In genomic region chr2:78992451-78992806, GRCh38 we compare ENCODE assay signal across 9 cellular contexts. TPM values are rescaled to one million over a fixed set of nuclear protein-coding genes. Genes with fewer than 3 reads are reported as not detected.
DNase-seq lines count a peak whose midpoint lies in the region; ATAC-seq and TF ChIP-seq lines count a peak whose summit lies in the region.
"Had no signal": no experiment of that assay in that cellular context is flagged by ENCODE, and none has a peak within 500 bp of the region (broad histone marks: within the 10 kb centered on the region; RNA-seq: fewer than 3 reads in every experiment).

No MANE protein-coding gene starts in this region.

- H3K4me3 ChIP-seq in adrenal gland (no peak overlapping the region), right lobe of liver (no peak overlapping the region)

- 16 to 25% (median 22%) methylated on average over 11 of the region's 11 CpGs for WGBS in adrenal gland, 4 donors
- 21% methylated on average over 11 of the region's 11 CpGs for WGBS in right lobe of liver (ENCODE audit: insufficient coverage, low coverage, low lambda C conversion rate, missing lambda C conversion rate)

- H3K27me3 ChIP-seq in adrenal gland (peaks cover 15% of the 10 kb centered on the region), right lobe of liver (no peaks in the 10 kb centered on the region)

- peak; percentile 48 for DNase-seq in Ammon's horn (ENCODE audit: low spot score)
- DNase-seq in HFFc6 = no peak
- DNase-seq in adrenal gland = peak in 5 of 7 donors; percentile 20 to 72 (median 37)
- DNase-seq in right lobe of liver = no peak
- no peak for DNase-seq in activated CD4-positive, alpha-beta memory T cell treated with anti-CD3 and anti-CD28 coated beads for 36 hours
- DNase-seq in NCI-H1436 (lab: John Stamatoyannopoulos, UW) = no peak

- H3K9me3 ChIP-seq in adrenal gland (replicated peaks in 1 of 3) (no peaks in the 10 kb centered on the region), right lobe of liver (no peaks in the 10 kb centered on the region)

- no peak for TF ChIP-seq POLR2A in adrenal gland (IDR thresholded peaks at IDR 0.05)
- no peak for TF ChIP-seq POLR2A in right lobe of liver (IDR thresholded peaks at IDR 0.05)

- CTCF ChIA-PET in activated CD4-positive, alpha-beta memory T cell treated with anti-CD3 and anti-CD28 coated beads for 36 hours (lab: Charles Lee) = no interaction called here

- TF ChIP-seq CTCF in HFFc6 (IDR thresholded peaks at IDR 0.05) (peak; percentile 54), adrenal gland (IDR thresholded peaks at IDR 0.05) (peak; percentile 27 to 48 (median 34)), right lobe of liver (IDR thresholded peaks at IDR 0.05) (peak in 3 of 4 donors; percentile 8 to 21 (median 14))

- H3K27ac ChIP-seq in adrenal gland = no peak overlapping the region
- H3K27ac ChIP-seq in right lobe of liver = no peak overlapping the region

- peak in 2 of 4 donors; percentile 26 to 42 for ATAC-seq in right lobe of liver
- ATAC-seq in HG03354 (IDR thresholded peaks at IDR 0.05; ENCODE audit: poor library complexity, severe bottlenecking, unreplicated experiment) = no peak
- no peak for ATAC-seq in HG02973 (IDR thresholded peaks at IDR 0.05; ENCODE audit: unreplicated experiment)

- no peaks in the 10 kb centered on the region for H3K4me1 Mint-ChIP-seq in HFFc6 (ENCODE audit: low read depth)
- H3K4me1 Mint-ChIP-seq in activated CD4-positive, alpha-beta memory T cell treated with anti-CD3 and anti-CD28 coated beads for 36 hours (ENCODE audit: low read depth) = no peaks in the 10 kb centered on the region

- POLR2A ChIA-PET in activated CD4-positive, alpha-beta memory T cell treated with anti-CD3 and anti-CD28 coated beads for 36 hours (lab: Charles Lee) = no interaction called here

- peaks cover 4% of the 10 kb centered on the region; the same call in 1 of the 2 replicates for H3K36me3 Mint-ChIP-seq in HFFc6 (ENCODE audit: low read depth)
- H3K36me3 Mint-ChIP-seq in activated CD4-positive, alpha-beta memory T cell treated with anti-CD3 and anti-CD28 coated beads for 36 hours = peaks cover 8% of the 10 kb centered on the region

- intact Hi-C loops in adrenal gland (cut with DNase I) = no loop called here
- intact Hi-C loops in right lobe of liver (cut with DNase I) = no loop called here
- intact Hi-C loops in activated CD4-positive, alpha-beta memory T cell treated with anti-CD3 and anti-CD28 coated beads for 36 hours (cut with micrococcal nuclease) = no loop called here

- H3K27me3 Mint-ChIP-seq in HFFc6 (ENCODE audit: insufficient read depth) = no peaks in the 10 kb centered on the region; the same call in none of the 2 replicates
- H3K27me3 Mint-ChIP-seq in activated CD4-positive, alpha-beta memory T cell treated with anti-CD3 and anti-CD28 coated beads for 36 hours = peaks cover 21% of the 10 kb centered on the region

- H3K4me3 Mint-ChIP-seq in HFFc6 = no peak overlapping the region
- H3K4me3 Mint-ChIP-seq in activated CD4-positive, alpha-beta memory T cell treated with anti-CD3 and anti-CD28 coated beads for 36 hours = no peak overlapping the region

- H3K36me3 ChIP-seq in adrenal gland (replicated peaks in 1 of 2) (no peaks in the 10 kb centered on the region), right lobe of liver (no peaks in the 10 kb centered on the region)

- no peak overlapping the region for H3K27ac Mint-ChIP-seq in HFFc6
- no peak overlapping the region for H3K27ac Mint-ChIP-seq in activated CD4-positive, alpha-beta memory T cell treated with anti-CD3 and anti-CD28 coated beads for 36 hours

- peaks cover 14% of the 10 kb centered on the region; the same call in 1 of the 2 replicates for H3K9me3 Mint-ChIP-seq in HFFc6
- H3K9me3 Mint-ChIP-seq in activated CD4-positive, alpha-beta memory T cell treated with anti-CD3 and anti-CD28 coated beads for 36 hours = peaks cover 9% of the 10 kb centered on the region

- H3K4me1 ChIP-seq in adrenal gland (replicated peaks in 1 of 2) (peaks cover 0 to 8% of the 10 kb centered on the region in 2 donors), right lobe of liver (peaks cover 0 to 4% (median 0%) of the 10 kb centered on the region in 4 donors)

RNA-seq across cellular contexts. Expression of gene REG3G, which starts 33.1 kb away (rescaled TPM):
- total RNA-seq in HFFc6 (2021; fragmentation: NEBNext Ultra II Directional; extraction: Animal tissue kit (Norgen Biotek cat#: 25700)) = not detected
- total RNA-seq in adrenal gland = 100 to 1,000 TPM in 1 of 8 donors, 10 to 100 TPM in 4, 1 to 10 TPM in 3; 3.4 to 150 (median 14.1) TPM
- polyA plus RNA-seq in adrenal gland = 10 to 100 TPM in 1 of 3 donors, 1 to 10 TPM in 2; 1.5 to 32.2 (median 3.0) TPM
- not detected for total RNA-seq in right lobe of liver
- total RNA-seq in activated CD4-positive, alpha-beta memory T cell treated with anti-CD3 and anti-CD28 coated beads for 36 hours = not detected
- total RNA-seq: pulmonary artery endothelial cell had no signal

Comparison
In these comparisons a context has a peak if more than half of its experiments do, and no peak if none do; other contexts are left out.
1. DNase-seq: peak in Ammon's horn (single experiment) and adrenal gland (5 of 7); none in HFFc6 (single experiment), right lobe of liver (0 of 3), activated CD4-positive, alpha-beta memory T cell treated with anti-CD3 and anti-CD28 coated beads for 36 hours (single experiment) and NCI-H1436 (single experiment).
2. RNA of gene REG3G, which starts 33.1 kb away (total RNA-seq): 3.4 to 150 TPM in adrenal gland; not detected in HFFc6, not detected in right lobe of liver and not detected in activated CD4-positive, alpha-beta memory T cell treated with anti-CD3 and anti-CD28 coated beads for 36 hours; every median in the first group is over 4 times any median in the second.
3. Peak in every context shown above with its lines, with median percentiles within 50 percentile points of each other: CTCF ChIP-seq.